Comparison of ENCODE assay signal across 28 cellular contexts in genomic region chr13:55967055-55967454, GRCh38.
"Had no signal": no experiment of that assay in that cellular context is flagged by ENCODE, and none has a peak within 500 bp of the region (broad histone marks: within the 10 kb centered on the region; RNA-seq: fewer than 3 reads in every experiment).

No MANE protein-coding gene starts in this region.

- H2AFZ ChIP-seq: neural progenitor cell, parathyroid adenoma had no signal

- H3K9me3 Mint-ChIP-seq: nephron had no signal

- DNase-seq: occipital lobe; ovary; posterior cingulate gyrus; psoas muscle; right cardiac atrium; right lobe of liver; sigmoid colon; small intestine; stimulated activated CD4-positive, alpha-beta T cell treated with anti-CD3 and anti-CD28 coated beads, Interleukin-15, amount 100 ng/mL, for 24 hours; stimulated activated CD4-positive, alpha-beta T cell treated with anti-CD3 and anti-CD28 coated beads, Interleukin-2, amount 100 ng/mL, for 24 hours; stimulated activated CD4-positive, alpha-beta T cell treated with anti-CD3 and anti-CD28 coated beads, Interleukin-2, amount 100 ng/mL, for 48 hours; stimulated activated CD4-positive, alpha-beta T cell treated with anti-CD3 and anti-CD28 coated beads, Interleukin-4, amount 100 ng/mL, for 24 hours; stimulated activated naive B cell treated with anti-CD40 and anti-IgM and Interleukin-4, amounts not matched to agents 10 μg/mL and 1 μg/mL and 100 μg/mL, for 72 hours; stimulated activated naive CD4-positive, alpha-beta T cell treated with Interleukin-2 at 50 U/mL for 16 hours; stomach; thyroid gland; trophoblast cell; upper lobe of left lung had no signal

- H3K27ac ChIP-seq: neural progenitor cell, ovary, parathyroid adenoma, psoas muscle, right lobe of liver, sigmoid colon, stomach, thoracic aorta, thyroid gland, tibial nerve, upper lobe of left lung, vagina had no signal

- H3K4me2 ChIP-seq: neural progenitor cell had no signal

- ATAC-seq: psoas muscle; right cardiac atrium; right lobe of liver; stimulated activated effector memory CD8-positive, alpha-beta T cell treated with anti-CD3 and anti-CD28 coated beads, Interleukin-12 subunit alpha, Interleukin-12 subunit beta, amount 100 ng/mL, for 72 hours; stimulated activated naive B cell treated with anti-CD40 and anti-IgM and Interleukin-4, amounts not matched to agents 10 μg/mL and 1 μg/mL and 100 μg/mL, for 72 hours had no signal

- H3K9me3 ChIP-seq: ovary, psoas muscle, right lobe of liver, thoracic aorta, thyroid gland, upper lobe of left lung, vagina had no signal

- H3K4me1 Mint-ChIP-seq: nephron; neural progenitor cell; stimulated activated effector memory CD8-positive, alpha-beta T cell treated with anti-CD3 and anti-CD28 coated beads, Interleukin-12 subunit alpha, Interleukin-12 subunit beta, amount 100 ng/mL, for 72 hours; stimulated activated naive B cell treated with anti-CD40 and anti-IgM and Interleukin-4, amounts not matched to agents 10 μg/mL and 1 μg/mL and 100 μg/mL, for 72 hours had no signal

- H3K4me3 ChIP-seq: neural progenitor cell, ovary, psoas muscle, right lobe of liver, sigmoid colon, stomach, thoracic aorta, thyroid gland, tibial nerve, upper lobe of left lung, vagina had no signal

- H3K4me3 Mint-ChIP-seq: nephron; neural progenitor cell; stimulated activated effector memory CD8-positive, alpha-beta T cell treated with anti-CD3 and anti-CD28 coated beads, Interleukin-12 subunit alpha, Interleukin-12 subunit beta, amount 100 ng/mL, for 72 hours; stimulated activated naive B cell treated with anti-CD40 and anti-IgM and Interleukin-4, amounts not matched to agents 10 μg/mL and 1 μg/mL and 100 μg/mL, for 72 hours; stimulated activated naive CD8-positive, alpha-beta T cell treated with anti-CD3 and anti-CD28 coated beads, Interleukin-15, Interleukin-2, amounts not matched to agents 100 ng/mL and 50 ng/mL, for 24 hours had no signal

- H3K79me2 ChIP-seq: parathyroid adenoma had no signal

- H3K36me3 ChIP-seq: neural progenitor cell, ovary, right lobe of liver, sigmoid colon, stomach, thoracic aorta, thyroid gland, tibial nerve, upper lobe of left lung, vagina had no signal

- H3K27me3 Mint-ChIP-seq: progenitor cell of endocrine pancreas; stimulated activated naive B cell treated with anti-CD40 and anti-IgM and Interleukin-4, amounts not matched to agents 10 μg/mL and 1 μg/mL and 100 μg/mL, for 72 hours; stimulated activated naive CD8-positive, alpha-beta T cell treated with anti-CD3 and anti-CD28 coated beads, Interleukin-15, Interleukin-2, amounts not matched to agents 100 ng/mL and 50 ng/mL, for 24 hours had no signal

- FAIRE-seq: small intestine, urothelium cell line had no signal

- H3K4me1 ChIP-seq: neural progenitor cell, parathyroid adenoma, psoas muscle, right lobe of liver, sigmoid colon, stomach, thyroid gland, tibial nerve, upper lobe of left lung, vagina had no signal

- H3K9ac ChIP-seq: neural progenitor cell, parathyroid adenoma had no signal

- H3K27ac Mint-ChIP-seq: nephron; neural progenitor cell; progenitor cell of endocrine pancreas; stimulated activated effector memory CD8-positive, alpha-beta T cell treated with anti-CD3 and anti-CD28 coated beads, Interleukin-12 subunit alpha, Interleukin-12 subunit beta, amount 100 ng/mL, for 72 hours; stimulated activated naive B cell treated with anti-CD40 and anti-IgM and Interleukin-4, amounts not matched to agents 10 μg/mL and 1 μg/mL and 100 μg/mL, for 72 hours; stimulated activated naive CD8-positive, alpha-beta T cell treated with anti-CD3 and anti-CD28 coated beads, Interleukin-15, Interleukin-2, amounts not matched to agents 100 ng/mL and 50 ng/mL, for 24 hours had no signal

- H3K27me3 ChIP-seq: neural progenitor cell, ovary, right lobe of liver, sigmoid colon, stomach, thyroid gland, tibial nerve, upper lobe of left lung, vagina had no signal

- H3K36me3 Mint-ChIP-seq: neural progenitor cell; stimulated activated effector memory CD8-positive, alpha-beta T cell treated with anti-CD3 and anti-CD28 coated beads, Interleukin-12 subunit alpha, Interleukin-12 subunit beta, amount 100 ng/mL, for 72 hours; stimulated activated naive B cell treated with anti-CD40 and anti-IgM and Interleukin-4, amounts not matched to agents 10 μg/mL and 1 μg/mL and 100 μg/mL, for 72 hours had no signal
